Comparison of ENCODE assay signal across 21 cellular contexts in genomic region chr18:70321616-70322015, GRCh38. TPM values are rescaled to one million over a fixed set of nuclear protein-coding genes. Genes with fewer than 3 reads are reported as not detected.
DNase-seq lines count a peak whose midpoint lies in the region; TF ChIP-seq lines count a peak whose summit lies in the region.
"Had no signal": no experiment of that assay in that cellular context is flagged by ENCODE, and none has a peak within 500 bp of the region (broad histone marks: within the 10 kb centered on the region; RNA-seq: fewer than 3 reads in every experiment).

No MANE protein-coding gene starts in this region.

- H3K36me3 ChIP-seq in liver (ENCODE audit: control insufficient read depth in 4 of 4, insufficient read depth in 3 of 4, low read depth in 1 of 4, low read length in 3 of 4): peaks cover 0 to 13% (median 12%) of the 10 kb centered on the region in 4 donors
- peaks cover 21% of the 10 kb centered on the region for H3K36me3 ChIP-seq in left ventricle myocardium inferior

- H3K9me3 ChIP-seq in liver (ENCODE audit: control insufficient read depth in 4 of 4, low read length in 3 of 4): no peaks in the 10 kb centered on the region
- H3K9me3 ChIP-seq in left ventricle myocardium inferior (replicated peaks): no peaks in the 10 kb centered on the region
- H3K9me3 ChIP-seq: Peyer's patch had no signal

- TF ChIP-seq CTCF in LNCaP clone FGC (IDR thresholded peaks at IDR 0.05; ENCODE audit: control insufficient read depth, extremely low read depth, insufficient read depth): no peak
- TF ChIP-seq CTCF in liver (IDR thresholded peaks at IDR 0.05; ENCODE audit: low read depth, low read length, missing input control): no peak
- TF ChIP-seq CTCF in left ventricle myocardium inferior (IDR thresholded peaks at IDR 0.05; ENCODE audit: borderline replicate concordance): no peak

- H3K27ac ChIP-seq in epithelial cell of prostate: peak overlapping the region; percentile 0
- peak overlapping the region; percentile 57 to 59 for H3K27ac ChIP-seq in liver (ENCODE audit: low read depth in 1 of 2, low read length in 2 of 2)
- no peak overlapping the region for H3K27ac ChIP-seq in left ventricle myocardium inferior (replicated peaks)
- H3K27ac ChIP-seq: C4-2B, Peyer's patch, SK-N-MC had no signal

- intact Hi-C loops in left ventricle myocardium inferior (cut with micrococcal nuclease): no loop called here

- 33% methylated on average over 2 of the region's 2 CpGs for WGBS in liver

- peak; percentile 56 for DNase-seq in LNCaP clone FGC (ENCODE audit: low read depth)
- DNase-seq in epithelial cell of prostate (ENCODE audit: low read depth, low spot score): no peak
- no peak for DNase-seq in HK-2 (ENCODE audit: unreplicated experiment)
- no peak for DNase-seq in germinal center (ENCODE audit: low spot score)
- DNase-seq in COR-L47 (lab: John Stamatoyannopoulos, UW): no peak
- DNase-seq in left ventricle myocardium inferior: no peak
- DNase-seq: CD8-positive, alpha-beta T cell; DMS79 treated with DMSO at 0.1 percent for 48 hours; GF-D8; H9; NCI-H1092 treated with DMSO at 0.1 percent for 48 hours; NCI-H1436 treated with DMSO at 0.1 percent for 48 hours; NCI-H1930; NCI-H2107; NCI-H526 treated with DMSO at 0.1 percent for 48 hours; Peyer's patch; SIG-M5 had no signal

- peak; percentile 21 to 22 for TF ChIP-seq RAD21 in liver (IDR thresholded peaks at IDR 0.05)

- H3K4me1 ChIP-seq in liver (ENCODE audit: control insufficient read depth in 4 of 4, insufficient read depth in 4 of 4, low read length in 3 of 4): peaks cover 4 to 17% (median 14%) of the 10 kb centered on the region in 4 donors
- H3K4me1 ChIP-seq in left ventricle myocardium inferior: peaks cover 22% of the 10 kb centered on the region
- H3K4me1 ChIP-seq: Peyer's patch had no signal

- no peak overlapping the region for H3K9ac ChIP-seq in liver (ENCODE audit: low read depth in 1 of 2, low read length in 2 of 2)

- H3K4me3 ChIP-seq in LNCaP clone FGC (ENCODE audit: low read depth, low read length) (no peak overlapping the region), liver (ENCODE audit: low read depth in 1 of 3, low read length in 3 of 3) (no peak overlapping the region), left ventricle myocardium inferior (no peak overlapping the region)
- H3K4me3 ChIP-seq: GM23338, Peyer's patch, SK-N-MC had no signal

- H3K27me3 ChIP-seq in liver (ENCODE audit: control insufficient read depth in 4 of 4, insufficient read depth in 4 of 4, low read length in 3 of 4) (no peaks in the 10 kb centered on the region), left ventricle myocardium inferior (ENCODE audit: low read depth) (no peaks in the 10 kb centered on the region)
- H3K27me3 ChIP-seq: Peyer's patch had no signal

TF ChIP-seq in liver, 16 proteins besides CTCF, POLR2A, EP300 and RAD21:
- TF ChIP-seq GABPA (IDR thresholded peaks at IDR 0.05 in 1 of 2, conservative IDR thresholded peaks at IDR 0.05 in 1 of 2) (no peak), FOXA1 (IDR thresholded peaks at IDR 0.05) (no peak), NR2F2 (IDR thresholded peaks at IDR 0.05) (no peak), EGR1 (IDR thresholded peaks at IDR 0.05; ENCODE audit: low read depth in 2 of 2) (no peak), YY1 (IDR thresholded peaks at IDR 0.05) (no peak), HNF4A (conservative IDR thresholded peaks at IDR 0.05) (peak; percentile 33 to 53), HNF4G (IDR thresholded peaks at IDR 0.05) (no peak), FOXA2 (IDR thresholded peaks at IDR 0.05) (peak; percentile 12), RXRA (IDR thresholded peaks at IDR 0.05) (peak in 1 of 2 donors; percentile 37), TAF1 (conservative IDR thresholded peaks at IDR 0.05) (no peak), JUND (IDR thresholded peaks at IDR 0.05) (peak in 1 of 2 donors; percentile 13), ZBTB33 (IDR thresholded peaks at IDR 0.05) (no peak), SP1 (IDR thresholded peaks at IDR 0.05) (no peak), MAX (IDR thresholded peaks at IDR 0.05) (no peak), REST (IDR thresholded peaks at IDR 0.05) (peak; percentile 25), ATF3 (IDR thresholded peaks at IDR 0.05) (no peak)

RNA-seq across cellular contexts. Expression of gene SOCS6, which starts 32.8 kb away (rescaled TPM):
- total RNA-seq in liver: 10 to 100 TPM; 10.4 to 30.1 TPM
- 1 to 10 TPM; 5.5 to 6.9 TPM for polyA plus RNA-seq in liver
- total RNA-seq in left ventricle myocardium inferior: 20.2 TPM
